In genomic region chr10:98267894-98268693, GRCh38 we compare ENCODE assay signal across 8 cellular contexts. TPM values are rescaled to one million over a fixed set of nuclear protein-coding genes. Genes with fewer than 3 reads are reported as not detected.
DNase-seq lines count a peak whose midpoint lies in the region; ATAC-seq and FAIRE-seq lines count a peak whose summit lies in the region.

TSS of gene LOXL4 (minus strand) at chr10:98268194. CDS start at chr10:98263019, 5,175 bp downstream.

- peak within 1 kb of the TSS; percentile 76 for H3K4me3 Mint-ChIP-seq in activated naive CD4-positive, alpha-beta T cell treated with anti-CD3 and anti-CD28 coated beads, Interleukin-2, amount 50 U/mL, for 24 hours
- peak within 1 kb of the TSS; percentile 68 to 92 (median 85) for H3K4me3 Mint-ChIP-seq in naive B cell

- H3K4me3 ChIP-seq in SJCRH30 = peak within 1 kb of the TSS; percentile 58
- H3K4me3 ChIP-seq in esophagus (ENCODE audit: low read depth in 1 of 2, low read length in 2 of 2) = peak within 1 kb of the TSS; percentile 22 to 45

- DNase-seq in activated naive CD4-positive, alpha-beta T cell treated with anti-CD3 and anti-CD28 coated beads, Interleukin-2, amount 50 U/mL, for 16 hours = no peak
- DNase-seq in SJCRH30 (peak; percentile 33 to 48), naive B cell (peak; percentile 37), islet precursor cell (no peak), HTR-8/SVneo (ENCODE audit: insufficient read length, low spot score) (no peak)

- H3K9me3 ChIP-seq in SJCRH30 (replicated peaks) = no peaks in the 10 kb centered on the region
- no peaks in the 10 kb centered on the region for H3K9me3 ChIP-seq in esophagus (ENCODE audit: control insufficient read depth in 2 of 2, insufficient read depth in 1 of 2, low read depth in 1 of 2, low read length in 1 of 2)

- WGBS in esophagus, 2 donors = 7 to 15% methylated on average over 27 to 72 of the region's 75 CpGs

- H3K27ac Mint-ChIP-seq in activated naive CD4-positive, alpha-beta T cell treated with anti-CD3 and anti-CD28 coated beads, Interleukin-2, amount 50 U/mL, for 24 hours = no peak within 1 kb of the TSS
- peak within 1 kb of the TSS; percentile 21 to 80 (median 44) for H3K27ac Mint-ChIP-seq in naive B cell

- H3K36me3 Mint-ChIP-seq in activated naive CD4-positive, alpha-beta T cell treated with anti-CD3 and anti-CD28 coated beads, Interleukin-2, amount 50 U/mL, for 24 hours = no peaks in the 10 kb centered on the region
- no peaks in the 10 kb centered on the region for H3K36me3 Mint-ChIP-seq in naive B cell

- H3K27ac ChIP-seq in SJCRH30 (peak within 1 kb of the TSS; percentile 65), esophagus (ENCODE audit: low read depth in 2 of 2, low read length in 1 of 2) (peak within 1 kb of the TSS; percentile 43 to 81)

- no peaks in the 10 kb centered on the region for H3K9me3 Mint-ChIP-seq in activated naive CD4-positive, alpha-beta T cell treated with anti-CD3 and anti-CD28 coated beads, Interleukin-2, amount 50 U/mL, for 24 hours
- H3K9me3 Mint-ChIP-seq in naive B cell = no peaks in the 10 kb centered on the region

- H3K36me3 ChIP-seq in SJCRH30 (no peaks in the 10 kb centered on the region), esophagus (ENCODE audit: control insufficient read depth in 2 of 2, insufficient read depth in 2 of 2, low read length in 1 of 2) (no peaks in the 10 kb centered on the region)

- ATAC-seq in naive B cell (ENCODE audit: low read depth in 2 of 2) (peak; percentile 77 to 78), GM21529 (IDR thresholded peaks at IDR 0.05; ENCODE audit: unreplicated experiment) (no peak)

- no peaks in the 10 kb centered on the region for H3K4me1 Mint-ChIP-seq in activated naive CD4-positive, alpha-beta T cell treated with anti-CD3 and anti-CD28 coated beads, Interleukin-2, amount 50 U/mL, for 24 hours
- peaks cover 5 to 19% (median 19%) of the 10 kb centered on the region in 3 donors for H3K4me1 Mint-ChIP-seq in naive B cell

- H3K27me3 ChIP-seq in SJCRH30 (no peaks in the 10 kb centered on the region), esophagus (ENCODE audit: control insufficient read depth in 1 of 2, insufficient read depth in 2 of 2, low read length in 2 of 2) (no peaks in the 10 kb centered on the region)

- H3K27me3 Mint-ChIP-seq in activated naive CD4-positive, alpha-beta T cell treated with anti-CD3 and anti-CD28 coated beads, Interleukin-2, amount 50 U/mL, for 24 hours = peaks cover 39% of the 10 kb centered on the region
- H3K27me3 Mint-ChIP-seq in naive B cell = peaks cover 0 to 11% (median 7%) of the 10 kb centered on the region in 3 donors

- FAIRE-seq in HTR-8/SVneo (lab: Jason Lieb, UNC) = no peak

- H3K4me1 ChIP-seq in SJCRH30 (peaks cover 34% of the 10 kb centered on the region), esophagus (ENCODE audit: control insufficient read depth in 2 of 2, insufficient read depth in 2 of 2, low read length in 1 of 2) (peaks cover 3 to 14% of the 10 kb centered on the region in 2 donors)

RNA-seq across cellular contexts. Expression of gene LOXL4, which starts in this region (rescaled TPM):
- 8.1 and 8.7 TPM in 2 replicates for total RNA-seq in SJCRH30 (2014; rRNA removed; shearing (Covaris generic))
- under 1 TPM; 0.49 to 0.60 TPM for polyA plus RNA-seq in esophagus
- 1 to 10 TPM in 1 of 6 donors, under 1 TPM in 4, not detected in 1; 0.24 to 2.1 (median 0.43) TPM for polyA plus RNA-seq in naive B cell (ENCODE audit: low read depth in 6 of 6)

Comparison
In these comparisons a context has a peak if more than half of its experiments do, and no peak if none do; other contexts are left out.
1. DNase-seq: peak in SJCRH30 (2 of 2) and naive B cell (single experiment); none in activated naive CD4-positive, alpha-beta T cell treated with anti-CD3 and anti-CD28 coated beads, Interleukin-2, amount 50 U/mL, for 16 hours (single experiment), islet precursor cell (single experiment) and HTR-8/SVneo (single experiment).